8 cellular contexts compared by ENCODE assay signal in genomic region chr20:44187054-44187762, GRCh38. TPM values are rescaled to one million over a fixed set of nuclear protein-coding genes. Genes with fewer than 3 reads are reported as not detected.
DNase-seq lines count a peak whose midpoint lies in the region; TF ChIP-seq lines count a peak whose summit lies in the region.

Gene JPH2, minus strand, starts transcription at chr20:44187188. Its CDS starts 483 bp downstream, at chr20:44186705.

- TF ChIP-seq CTCF in uterus (IDR thresholded peaks at IDR 0.05), result no peak

- H3K56ac ChIP-seq in mesendoderm (ENCODE audit: low read length), result peak within 1 kb of the TSS; percentile 84

- H3K27ac ChIP-seq in ectodermal cell (ENCODE audit: insufficient read depth, low read depth, low read length, poor library complexity, severe bottlenecking) (peak within 1 kb of the TSS; percentile 74), mesendoderm (ENCODE audit: low read depth, low read length) (peak within 1 kb of the TSS; percentile 89), uterus (peak within 1 kb of the TSS; percentile 90 to 91)

- peak within 1 kb of the TSS; percentile 73 for H3K9ac ChIP-seq in mesendoderm (ENCODE audit: low read length)

- peak within 1 kb of the TSS; percentile 57 for H2BK5ac ChIP-seq in mesendoderm (ENCODE audit: low read length)

- no peaks in the 10 kb centered on the region for H3K79me2 ChIP-seq in mesendoderm (ENCODE audit: control insufficient read depth, insufficient read depth, low read length)

- no peak within 1 kb of the TSS for H2AK5ac ChIP-seq in mesendoderm (ENCODE audit: low read length)

- H4K8ac ChIP-seq in mesendoderm (ENCODE audit: low read depth, low read length), result no peak within 1 kb of the TSS

- H3K4ac ChIP-seq in mesendoderm (ENCODE audit: low read depth, low read length), result peak within 1 kb of the TSS; percentile 75

- peak; percentile 56 to 62 for TF ChIP-seq POLR2A in uterus (IDR thresholded peaks at IDR 0.05)

- H3K4me1 ChIP-seq in ectodermal cell (ENCODE audit: control insufficient read depth, insufficient read depth, low read length) (peaks cover 14% of the 10 kb centered on the region), mesendoderm (ENCODE audit: control insufficient read depth, low read depth, low read length) (no peaks in the 10 kb centered on the region), uterus (peaks cover 0 to 13% of the 10 kb centered on the region in 2 donors)

- H3K4me3 ChIP-seq in ectodermal cell (ENCODE audit: insufficient read depth, low read depth, low read length), result peak within 1 kb of the TSS; percentile 40
- H3K4me3 ChIP-seq in mesendoderm (ENCODE audit: low read length), result peak within 1 kb of the TSS; percentile 22
- peak within 1 kb of the TSS; percentile 55 to 59 for H3K4me3 ChIP-seq in uterus

- no peaks in the 10 kb centered on the region for H3K9me3 ChIP-seq in ectodermal cell (ENCODE audit: control insufficient read depth, low read length)
- no peaks in the 10 kb centered on the region for H3K9me3 ChIP-seq in uterus

- 2 to 4% methylated on average over 24 of the region's 24 CpGs for WGBS in ectodermal cell, 2 experiments
- whole genome bisulfite sequencing in mesendoderm (ENCODE audit: extremely low coverage, insufficient coverage, low lambda C conversion rate), result no CpG with 5 or more reads among the region's 24 CpGs

- no peak within 1 kb of the TSS for H4K5ac ChIP-seq in mesendoderm (ENCODE audit: low read length)

- no peak within 1 kb of the TSS for H2BK120ac ChIP-seq in mesendoderm (ENCODE audit: low read depth, low read length)

- no peaks in the 10 kb centered on the region for H3K36me3 ChIP-seq in ectodermal cell (ENCODE audit: control insufficient read depth, insufficient read depth, low read length)
- H3K36me3 ChIP-seq in mesendoderm (ENCODE audit: control insufficient read depth, insufficient read depth, low read length), result no peaks in the 10 kb centered on the region
- no peaks in the 10 kb centered on the region for H3K36me3 ChIP-seq in uterus

- DNase-seq in AG08395 (ENCODE audit: low spot score), result peak; percentile 90
- peak; percentile 94 for DNase-seq in NCI-H226
- peak; percentile 97 for DNase-seq in mesendoderm
- DNase-seq in uterus, result peak; percentile 79 to 87
- no peak for DNase-seq in NCI-H526 treated with DMSO at 0.1 percent for 48 hours (lab: John Stamatoyannopoulos, UW)
- no peak for DNase-seq in NCI-H1436 treated with DMSO at 0.1 percent for 48 hours (lab: John Stamatoyannopoulos, UW)
- DNase-seq in NCI-H187 (lab: John Stamatoyannopoulos, UW), result no peak

- H3K4me2 ChIP-seq in mesendoderm (ENCODE audit: low read length), result peak within 1 kb of the TSS; percentile 64

- H3K79me1 ChIP-seq in mesendoderm (ENCODE audit: low read length), result peaks cover 3% of the 10 kb centered on the region

- peak within 1 kb of the TSS; percentile 1 for H2BK15ac ChIP-seq in mesendoderm (replicated peaks; ENCODE audit: low read depth)

- peak within 1 kb of the TSS; percentile 46 for H3K18ac ChIP-seq in mesendoderm (ENCODE audit: low read length)

- H3K23ac ChIP-seq in mesendoderm (ENCODE audit: low read length), result peak within 1 kb of the TSS; percentile 51

- intact Hi-C loops in uterus (cut with DNase I; ENCODE audit: low total_unique reads), result no loop called here

- H3K27me3 ChIP-seq in ectodermal cell (ENCODE audit: control insufficient read depth, insufficient read depth, low read length, poor library complexity, severe bottlenecking), result peaks cover 17% of the 10 kb centered on the region
- no peaks in the 10 kb centered on the region for H3K27me3 ChIP-seq in mesendoderm (ENCODE audit: insufficient read depth, low read length, poor library complexity)
- H3K27me3 ChIP-seq in uterus, result no peaks in the 10 kb centered on the region

RNA-seq across cellular contexts. Expression of gene JPH2, which starts in this region (rescaled TPM):
- polyA plus RNA-seq in ectodermal cell (2013, experiment 1 of 4), result 0.87 TPM
- 1.2 TPM for polyA plus RNA-seq in ectodermal cell (2013, experiment 2 of 4)
- 1.2 TPM for polyA plus RNA-seq in ectodermal cell (2013, experiment 3 of 4)
- polyA plus RNA-seq in ectodermal cell (2013, experiment 4 of 4), result 1.1 TPM
- 2.3 TPM for polyA plus RNA-seq in mesendoderm (2013, experiment 1 of 2)
- 2.3 TPM for polyA plus RNA-seq in mesendoderm (2013, experiment 2 of 2)
- 100 to 1,000 TPM in 1 of 4 donors, 10 to 100 TPM in 3; 17.6 to 133 (median 61.2) TPM for total RNA-seq in uterus

Comparison
In these comparisons a context has a peak if more than half of its experiments do, and no peak if none do; other contexts are left out.
1. DNase-seq: peak in AG08395 (single experiment), NCI-H226 (single experiment), mesendoderm (single experiment) and uterus (2 of 2); none in NCI-H526 treated with DMSO at 0.1 percent for 48 hours (single experiment), NCI-H1436 treated with DMSO at 0.1 percent for 48 hours (single experiment) and NCI-H187 (0 of 2).
2. Peak in every context shown above with its lines, with median percentiles within 50 percentile points of each other: H3K27ac ChIP-seq and H3K4me3 ChIP-seq.